Comparison of ENCODE assay signal across 1 cellular context in the genomic region with DNA sequence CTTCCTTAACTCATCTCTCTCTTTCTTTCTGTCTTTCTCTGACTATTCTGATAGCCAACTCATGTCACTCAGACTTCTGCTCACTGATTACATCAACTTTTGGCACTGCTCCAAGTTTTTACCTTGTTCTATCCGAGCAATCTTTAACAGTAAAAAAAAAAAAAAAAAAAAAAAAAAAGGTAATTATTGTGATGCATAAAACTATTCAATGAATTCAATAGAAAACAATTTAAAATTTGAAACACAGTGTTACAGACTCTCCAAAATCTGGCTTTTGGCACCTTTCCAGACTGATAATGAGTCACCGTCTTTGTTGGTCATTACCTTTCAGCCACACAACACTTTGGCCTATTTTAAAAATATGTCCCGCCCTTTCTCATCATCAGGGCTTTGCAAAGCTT.
TF ChIP-seq lines count a peak whose summit lies in the region.

No MANE protein-coding gene starts in this region.

TF ChIP-seq in WTC11, 78 proteins besides CTCF, POLR2A, EP300 and RAD21 (continued from another document):
- TF ChIP-seq, protein P1, sequence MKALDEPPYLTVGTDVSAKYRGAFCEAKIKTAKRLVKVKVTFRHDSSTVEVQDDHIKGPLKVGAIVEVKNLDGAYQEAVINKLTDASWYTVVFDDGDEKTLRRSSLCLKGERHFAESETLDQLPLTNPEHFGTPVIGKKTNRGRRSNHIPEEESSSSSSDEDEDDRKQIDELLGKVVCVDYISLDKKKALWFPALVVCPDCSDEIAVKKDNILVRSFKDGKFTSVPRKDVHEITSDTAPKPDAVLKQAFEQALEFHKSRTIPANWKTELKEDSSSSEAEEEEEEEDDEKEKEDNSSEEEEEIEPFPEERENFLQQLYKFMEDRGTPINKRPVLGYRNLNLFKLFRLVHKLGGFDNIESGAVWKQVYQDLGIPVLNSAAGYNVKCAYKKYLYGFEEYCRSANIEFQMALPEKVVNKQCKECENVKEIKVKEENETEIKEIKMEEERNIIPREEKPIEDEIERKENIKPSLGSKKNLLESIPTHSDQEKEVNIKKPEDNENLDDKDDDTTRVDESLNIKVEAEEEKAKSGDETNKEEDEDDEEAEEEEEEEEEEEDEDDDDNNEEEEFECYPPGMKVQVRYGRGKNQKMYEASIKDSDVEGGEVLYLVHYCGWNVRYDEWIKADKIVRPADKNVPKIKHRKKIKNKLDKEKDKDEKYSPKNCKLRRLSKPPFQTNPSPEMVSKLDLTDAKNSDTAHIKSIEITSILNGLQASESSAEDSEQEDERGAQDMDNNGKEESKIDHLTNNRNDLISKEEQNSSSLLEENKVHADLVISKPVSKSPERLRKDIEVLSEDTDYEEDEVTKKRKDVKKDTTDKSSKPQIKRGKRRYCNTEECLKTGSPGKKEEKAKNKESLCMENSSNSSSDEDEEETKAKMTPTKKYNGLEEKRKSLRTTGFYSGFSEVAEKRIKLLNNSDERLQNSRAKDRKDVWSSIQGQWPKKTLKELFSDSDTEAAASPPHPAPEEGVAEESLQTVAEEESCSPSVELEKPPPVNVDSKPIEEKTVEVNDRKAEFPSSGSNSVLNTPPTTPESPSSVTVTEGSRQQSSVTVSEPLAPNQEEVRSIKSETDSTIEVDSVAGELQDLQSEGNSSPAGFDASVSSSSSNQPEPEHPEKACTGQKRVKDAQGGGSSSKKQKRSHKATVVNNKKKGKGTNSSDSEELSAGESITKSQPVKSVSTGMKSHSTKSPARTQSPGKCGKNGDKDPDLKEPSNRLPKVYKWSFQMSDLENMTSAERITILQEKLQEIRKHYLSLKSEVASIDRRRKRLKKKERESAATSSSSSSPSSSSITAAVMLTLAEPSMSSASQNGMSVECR (CRISPR knock-in tag; IDR thresholded peaks at IDR 0.05; ENCODE audit: borderline replicate concordance), result no peak
- TF ChIP-seq, protein P2, sequence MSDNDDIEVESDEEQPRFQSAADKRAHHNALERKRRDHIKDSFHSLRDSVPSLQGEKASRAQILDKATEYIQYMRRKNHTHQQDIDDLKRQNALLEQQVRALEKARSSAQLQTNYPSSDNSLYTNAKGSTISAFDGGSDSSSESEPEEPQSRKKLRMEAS (CRISPR knock-in tag; IDR thresholded peaks at IDR 0.05), result no peak
